ENCODE assay signal across 29 cellular contexts in genomic region chr12:67088401-67089118, GRCh38.
"Had no signal": no experiment of that assay in that cellular context is flagged by ENCODE, and none has a peak within 500 bp of the region (broad histone marks: within the 10 kb centered on the region; RNA-seq: fewer than 3 reads in every experiment).

No MANE protein-coding gene starts in this region.

- DNase-seq: activated CD4-positive, alpha-beta T cell treated with anti-CD3 and anti-CD28 coated beads for 48 hours; activated CD4-positive, alpha-beta T cell treated with anti-CD3 and anti-CD28 coated beads, Interleukin-2, amount 50 U/mL, for 48 hours; activated CD8-positive, alpha-beta memory T cell treated with anti-CD3 and anti-CD28 coated beads for 24 hours; activated effector memory CD4-positive, alpha-beta T cell treated with Interleukin-2 at 50 U/mL for 16 hours; activated naive CD4-positive, alpha-beta T cell treated with Interleukin-2 at 50 U/mL for 16 hours; anterior cingulate cortex; colonic mucosa; effector CD8-positive, alpha-beta T cell; glutamatergic neuron; immature natural killer cell; left lung; lower lobe of right lung; mesendoderm; mucosa of descending colon; stimulated activated CD4-positive, alpha-beta T cell treated with anti-CD3 and anti-CD28 coated beads, Interleukin-1b, Interleukin-23, amount 100 ng/mL, for 48 hours; stimulated activated CD4-positive, alpha-beta T cell treated with anti-CD3 and anti-CD28 coated beads, Interleukin-4, amount 100 ng/mL, for 4 hours; stimulated activated CD8-positive, alpha-beta memory T cell treated with anti-CD3 and anti-CD28 coated beads, Interleukin-4, amount 100 ng/mL, for 48 hours; stimulated activated naive CD8-positive, alpha-beta T cell treated with anti-CD3 and anti-CD28 coated beads, Interleukin-15, amount 100 ng/mL, for 72 hours; substantia nigra; T-helper 9 cell had no signal

- H3K36me3 ChIP-seq: colonic mucosa, left lung, lower lobe of right lung, prostate gland, vagina had no signal

- H3K4me3 Mint-ChIP-seq: activated naive CD8-positive, alpha-beta T cell; immature natural killer cell; natural killer cell treated with Interleukin-12 subunit alpha and Interleukin-12 subunit beta and Interleukin-15 and Interleukin-18, amount 100 ng/mL, for 72 hours; stimulated activated memory B cell treated with anti-CD40 and anti-IgM and Interleukin-4, amounts not matched to agents 10 μg/mL and 1 μg/mL and 100 μg/mL, for 72 hours; stimulated activated naive CD8-positive, alpha-beta T cell treated with anti-CD3 and anti-CD28 coated beads, Interleukin-15, amount 100 ng/mL, for 72 hours; type B pancreatic cell had no signal

- H3K4me1 ChIP-seq: colonic mucosa, left lung, lower lobe of right lung, prostate gland, vagina had no signal

- H3K4me2 ChIP-seq: smooth muscle cell had no signal

- H3K27me3 ChIP-seq: colonic mucosa, left lung, vagina had no signal

- H3K27ac Mint-ChIP-seq: activated naive CD8-positive, alpha-beta T cell; immature natural killer cell; natural killer cell treated with Interleukin-12 subunit alpha and Interleukin-12 subunit beta and Interleukin-15 and Interleukin-18, amount 100 ng/mL, for 72 hours; stimulated activated memory B cell treated with anti-CD40 and anti-IgM and Interleukin-4, amounts not matched to agents 10 μg/mL and 1 μg/mL and 100 μg/mL, for 72 hours; stimulated activated naive CD8-positive, alpha-beta T cell treated with anti-CD3 and anti-CD28 coated beads, Interleukin-15, amount 100 ng/mL, for 72 hours; type B pancreatic cell had no signal

- ATAC-seq: left lung; lower lobe of right lung; mucosa of descending colon; natural killer cell treated with Interleukin-12 subunit alpha and Interleukin-12 subunit beta and Interleukin-15 and Interleukin-18, amount 100 ng/mL, for 72 hours; stimulated activated memory B cell treated with anti-CD40 and anti-IgM and Interleukin-4, amounts not matched to agents 10 μg/mL and 1 μg/mL and 100 μg/mL, for 72 hours; stimulated activated naive CD8-positive, alpha-beta T cell treated with anti-CD3 and anti-CD28 coated beads, Interleukin-15, amount 100 ng/mL, for 72 hours had no signal

- H3K27ac ChIP-seq: colonic mucosa, epithelial cell of prostate, left lung, lower lobe of right lung, prostate gland, vagina, VCaP had no signal

- H3K4me3 ChIP-seq: colonic mucosa, left lung, lower lobe of right lung, mucosa of descending colon, prostate gland, smooth muscle cell, vagina had no signal

- H3K4me1 Mint-ChIP-seq: immature natural killer cell; stimulated activated memory B cell treated with anti-CD40 and anti-IgM and Interleukin-4, amounts not matched to agents 10 μg/mL and 1 μg/mL and 100 μg/mL, for 72 hours; stimulated activated naive CD8-positive, alpha-beta T cell treated with anti-CD3 and anti-CD28 coated beads, Interleukin-15, amount 100 ng/mL, for 72 hours had no signal

- H3K36me3 Mint-ChIP-seq: activated naive CD8-positive, alpha-beta T cell; immature natural killer cell; natural killer cell treated with Interleukin-12 subunit alpha and Interleukin-12 subunit beta and Interleukin-15 and Interleukin-18, amount 100 ng/mL, for 72 hours; stimulated activated memory B cell treated with anti-CD40 and anti-IgM and Interleukin-4, amounts not matched to agents 10 μg/mL and 1 μg/mL and 100 μg/mL, for 72 hours; type B pancreatic cell had no signal

- H3K9me3 Mint-ChIP-seq: type B pancreatic cell had no signal

- H3K9me3 ChIP-seq: colonic mucosa, left lung, lower lobe of right lung, mucosa of descending colon, prostate gland, vagina had no signal
